35 cellular contexts compared by ENCODE assay signal in the genomic region with DNA sequence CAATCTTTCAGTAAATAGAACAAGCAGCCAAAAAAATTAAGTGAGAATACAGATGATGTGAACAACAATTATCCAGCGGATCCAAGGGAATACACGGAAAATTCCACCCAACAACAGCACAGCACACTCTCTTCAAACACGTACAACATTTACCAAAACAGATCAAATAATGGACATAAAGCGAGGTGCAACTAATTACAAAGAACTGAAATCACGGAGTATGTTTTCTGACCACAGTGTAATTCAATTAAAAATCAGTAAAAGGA. TPM values are rescaled to one million over a fixed set of nuclear protein-coding genes. Genes with fewer than 3 reads are reported as not detected.
"Had no signal": no experiment of that assay in that cellular context is flagged by ENCODE, and none has a peak within 500 bp of the region (broad histone marks: within the 10 kb centered on the region; RNA-seq: fewer than 3 reads in every experiment).

No MANE protein-coding gene starts in this region.

- H3K4me1 ChIP-seq: ascending aorta had no signal

- H3K9me3 Mint-ChIP-seq: activated CD4-positive, alpha-beta memory T cell treated with anti-CD3 and anti-CD28 coated beads for 36 hours; activated CD4-positive, alpha-beta T cell treated with anti-CD3 and anti-CD28 coated beads, Interleukin-2, amount 10 ng/mL, durations not matched to agents 24 days and 14 days; activated CD8-positive, alpha-beta T cell treated with anti-CD3 and anti-CD28 coated beads for 36 hours; activated naive CD4-positive, alpha-beta T cell treated with anti-CD3 and anti-CD28 coated beads, Interleukin-2, amount 10 ng/mL, durations not matched to agents 7 days and 5 days; activated naive CD4-positive, alpha-beta T cell treated with anti-CD3 and anti-CD28 coated beads, Interleukin-2, amount 50 U/mL, for 24 hours; activated naive CD8-positive, alpha-beta T cell treated with anti-CD3 and anti-CD28 coated beads, Interleukin-2, amount 50 U/mL, for 24 hours; activated T-cell treated with anti-CD3 and anti-CD28 coated beads, Interleukin-2, amount 50 U/mL, for 4 hours; activated T-helper 17 cell treated with anti-CD3 and anti-CD28 coated beads, Interleukin-2, amount 50 U/mL, for 72 hours; T-cell; T-helper 2 cell treated with Interferon-gamma antibody and Interleukin-4, amounts not matched to agents 5 μg/mL and 100 μg/mL, for 36 hours had no signal

- H3K27me3 Mint-ChIP-seq: activated CD4-positive, alpha-beta memory T cell treated with anti-CD3 and anti-CD28 coated beads for 36 hours; activated CD4-positive, alpha-beta T cell treated with anti-CD3 and anti-CD28 coated beads, Interleukin-2, amount 10 ng/mL, durations not matched to agents 24 days and 14 days; activated CD8-positive, alpha-beta T cell treated with anti-CD3 and anti-CD28 coated beads for 36 hours; activated naive CD4-positive, alpha-beta T cell treated with anti-CD3 and anti-CD28 coated beads, Interleukin-2, amount 10 ng/mL, durations not matched to agents 7 days and 5 days; activated naive CD4-positive, alpha-beta T cell treated with anti-CD3 and anti-CD28 coated beads, Interleukin-2, amount 50 U/mL, for 24 hours; activated naive CD8-positive, alpha-beta T cell; activated naive CD8-positive, alpha-beta T cell treated with anti-CD3 and anti-CD28 coated beads, Interleukin-2, amount 10 ng/mL, durations not matched to agents 7 days and 5 days; activated naive CD8-positive, alpha-beta T cell treated with anti-CD3 and anti-CD28 coated beads, Interleukin-2, amount 50 U/mL, for 24 hours; activated T-helper 17 cell treated with anti-CD3 and anti-CD28 coated beads, Interleukin-2, amount 50 U/mL, for 72 hours; T-cell had no signal

- H3K27ac ChIP-seq: ascending aorta, cardiac muscle cell, VCaP had no signal

- DNase-seq: activated CD4-positive, alpha-beta memory T cell treated with anti-CD3 and anti-CD28 coated beads for 36 hours; activated CD4-positive, alpha-beta T cell treated with anti-CD3 and anti-CD28 coated beads for 4 hours; activated CD4-positive, alpha-beta T cell treated with anti-CD3 and anti-CD28 coated beads, Interleukin-2, amount 10 ng/mL, durations not matched to agents 24 days and 14 days; activated CD4-positive, alpha-beta T cell treated with anti-CD3 and anti-CD28 coated beads, Interleukin-2, amount 50 U/mL, for 1 hour; activated CD4-positive, alpha-beta T cell treated with anti-CD3 and anti-CD28 coated beads, Interleukin-2, amount 50 U/mL, for 4 hours; activated CD4-positive, CD25-positive, alpha-beta regulatory T cell; activated CD8-positive, alpha-beta memory T cell treated with anti-CD3 and anti-CD28 coated beads, Interleukin-2, amount 50 U/mL, for 4 hours; activated CD8-positive, alpha-beta T cell treated with anti-CD3 and anti-CD28 coated beads for 36 hours; activated effector memory CD4-positive, alpha-beta T cell treated with Interleukin-2 at 50 U/mL for 16 hours; activated gamma-delta T cell; activated naive CD4-positive, alpha-beta T cell treated with anti-CD3 and anti-CD28 coated beads, Interleukin-2, amount 10 ng/mL, durations not matched to agents 7 days and 5 days; activated naive CD4-positive, alpha-beta T cell treated with Interleukin-2 at 50 U/mL for 16 hours; activated naive CD8-positive, alpha-beta T cell treated with anti-CD3 and anti-CD28 coated beads, Interleukin-2, amount 10 ng/mL, durations not matched to agents 7 days and 5 days; activated naive CD8-positive, alpha-beta T cell treated with anti-CD3 and anti-CD28 coated beads, Interleukin-2, amount 50 U/mL, for 24 hours; activated T-cell treated with anti-CD3 and anti-CD28 coated beads for 4 hours; activated T-cell treated with anti-CD3 and anti-CD28 coated beads, Interleukin-2, amount 50 U/mL, for 1 hour; activated T-cell treated with anti-CD3 and anti-CD28 coated beads, Interleukin-2, amount 50 U/mL, for 4 hours; activated T-cell treated with anti-CD3 and anti-CD28 coated beads, Interleukin-2, amount 50 U/mL, for 72 hours; amygdala; anterior cingulate cortex; caudate nucleus; T-cell; T-helper 2 cell; T-helper 9 cell had no signal

- H3K27ac Mint-ChIP-seq: activated CD4-positive, alpha-beta memory T cell treated with anti-CD3 and anti-CD28 coated beads for 36 hours; activated CD4-positive, alpha-beta T cell treated with anti-CD3 and anti-CD28 coated beads, Interleukin-2, amount 10 ng/mL, durations not matched to agents 24 days and 14 days; activated CD8-positive, alpha-beta T cell treated with anti-CD3 and anti-CD28 coated beads for 36 hours; activated naive CD4-positive, alpha-beta T cell treated with anti-CD3 and anti-CD28 coated beads, Interleukin-2, amount 10 ng/mL, durations not matched to agents 7 days and 5 days; activated naive CD4-positive, alpha-beta T cell treated with anti-CD3 and anti-CD28 coated beads, Interleukin-2, amount 50 U/mL, for 24 hours; activated naive CD8-positive, alpha-beta T cell; activated naive CD8-positive, alpha-beta T cell treated with anti-CD3 and anti-CD28 coated beads, Interleukin-2, amount 10 ng/mL, durations not matched to agents 7 days and 5 days; activated naive CD8-positive, alpha-beta T cell treated with anti-CD3 and anti-CD28 coated beads, Interleukin-2, amount 50 U/mL, for 24 hours; activated T-cell treated with anti-CD3 and anti-CD28 coated beads, Interleukin-2, amount 50 U/mL, for 72 hours; activated T-helper 1 cell treated with anti-CD3 and anti-CD28 coated beads, Interleukin-12 subunit alpha, Interleukin-12 subunit beta, Interleukin-2, Interleukin-4 antibody, amounts not matched to agents 30 ng/mL and 10 ng/mL and 1 ng/mL, durations not matched to agents 14 hours and 24 hours and 36 hours; activated T-helper 17 cell treated with anti-CD3 and anti-CD28 coated beads, Interleukin-2, amount 50 U/mL, for 72 hours; brain; T-cell; T-helper 2 cell treated with Interferon-gamma antibody and Interleukin-4, amounts not matched to agents 5 μg/mL and 100 μg/mL, for 36 hours had no signal

- H3K9me3 ChIP-seq: ascending aorta had no signal

- H3K27me3 ChIP-seq: ascending aorta, cardiac muscle cell had no signal

- ATAC-seq: activated CD4-positive, CD25-positive, alpha-beta regulatory T cell treated with anti-CD3 and anti-CD28 coated beads, Interleukin-2, amount 50 U/mL, for 24 hours; activated CD8-positive, alpha-beta T cell treated with anti-CD3 and anti-CD28 coated beads for 36 hours; activated naive CD8-positive, alpha-beta T cell treated with anti-CD3 and anti-CD28 coated beads, Interleukin-2, amount 50 U/mL, for 24 hours; activated T-cell treated with anti-CD3 and anti-CD28 coated beads, Interleukin-2, amount 50 U/mL, for 4 hours; activated T-cell treated with anti-CD3 and anti-CD28 coated beads, Interleukin-2, amount 50 U/mL, for 72 hours; activated T-helper 17 cell treated with anti-CD3 and anti-CD28 coated beads, Interleukin-2, amount 50 U/mL, for 72 hours; T-cell had no signal

- H3K4me3 Mint-ChIP-seq: activated CD4-positive, alpha-beta memory T cell treated with anti-CD3 and anti-CD28 coated beads for 36 hours; activated CD4-positive, alpha-beta T cell treated with anti-CD3 and anti-CD28 coated beads, Interleukin-2, amount 10 ng/mL, durations not matched to agents 24 days and 14 days; activated CD8-positive, alpha-beta T cell treated with anti-CD3 and anti-CD28 coated beads for 36 hours; activated naive CD4-positive, alpha-beta T cell treated with anti-CD3 and anti-CD28 coated beads, Interleukin-2, amount 10 ng/mL, durations not matched to agents 7 days and 5 days; activated naive CD4-positive, alpha-beta T cell treated with anti-CD3 and anti-CD28 coated beads, Interleukin-2, amount 50 U/mL, for 24 hours; activated naive CD8-positive, alpha-beta T cell; activated naive CD8-positive, alpha-beta T cell treated with anti-CD3 and anti-CD28 coated beads, Interleukin-2, amount 10 ng/mL, durations not matched to agents 7 days and 5 days; activated naive CD8-positive, alpha-beta T cell treated with anti-CD3 and anti-CD28 coated beads, Interleukin-2, amount 50 U/mL, for 24 hours; activated T-cell treated with anti-CD3 and anti-CD28 coated beads, Interleukin-2, amount 50 U/mL, for 4 hours; activated T-cell treated with anti-CD3 and anti-CD28 coated beads, Interleukin-2, amount 50 U/mL, for 72 hours; activated T-helper 1 cell treated with anti-CD3 and anti-CD28 coated beads, Interleukin-12 subunit alpha, Interleukin-12 subunit beta, Interleukin-2, Interleukin-4 antibody, amounts not matched to agents 30 ng/mL and 10 ng/mL and 1 ng/mL, durations not matched to agents 14 hours and 24 hours and 36 hours; activated T-helper 17 cell treated with anti-CD3 and anti-CD28 coated beads, Interleukin-2, amount 50 U/mL, for 72 hours; brain; T-cell; T-helper 2 cell treated with Interferon-gamma antibody and Interleukin-4, amounts not matched to agents 5 μg/mL and 100 μg/mL, for 36 hours had no signal

- H3K36me3 Mint-ChIP-seq: brain had no signal

- H3K4me3 ChIP-seq: ascending aorta, cardiac muscle cell had no signal

- H3K4me1 Mint-ChIP-seq: activated CD4-positive, alpha-beta T cell treated with anti-CD3 and anti-CD28 coated beads, Interleukin-2, amount 10 ng/mL, durations not matched to agents 24 days and 14 days; activated naive CD4-positive, alpha-beta T cell treated with anti-CD3 and anti-CD28 coated beads, Interleukin-2, amount 10 ng/mL, durations not matched to agents 7 days and 5 days; activated naive CD4-positive, alpha-beta T cell treated with anti-CD3 and anti-CD28 coated beads, Interleukin-2, amount 50 U/mL, for 24 hours; activated naive CD8-positive, alpha-beta T cell treated with anti-CD3 and anti-CD28 coated beads, Interleukin-2, amount 50 U/mL, for 24 hours; brain had no signal

RNA-seq across cellular contexts. Expression of a gene that starts 27.2 kb away (rescaled TPM):
- total RNA-seq: activated CD8-positive, alpha-beta memory T cell treated with anti-CD3 and anti-CD28 coated beads for 36 hours; activated naive CD8-positive, alpha-beta T cell treated with anti-CD3 and anti-CD28 coated beads, Interleukin-2, amount 10 ng/mL, durations not matched to agents 7 days and 5 days had no signal
- polyA plus RNA-seq: cardiac muscle cell had no signal
